Comparison of ENCODE assay signal across 1 cellular context in the genomic region with DNA sequence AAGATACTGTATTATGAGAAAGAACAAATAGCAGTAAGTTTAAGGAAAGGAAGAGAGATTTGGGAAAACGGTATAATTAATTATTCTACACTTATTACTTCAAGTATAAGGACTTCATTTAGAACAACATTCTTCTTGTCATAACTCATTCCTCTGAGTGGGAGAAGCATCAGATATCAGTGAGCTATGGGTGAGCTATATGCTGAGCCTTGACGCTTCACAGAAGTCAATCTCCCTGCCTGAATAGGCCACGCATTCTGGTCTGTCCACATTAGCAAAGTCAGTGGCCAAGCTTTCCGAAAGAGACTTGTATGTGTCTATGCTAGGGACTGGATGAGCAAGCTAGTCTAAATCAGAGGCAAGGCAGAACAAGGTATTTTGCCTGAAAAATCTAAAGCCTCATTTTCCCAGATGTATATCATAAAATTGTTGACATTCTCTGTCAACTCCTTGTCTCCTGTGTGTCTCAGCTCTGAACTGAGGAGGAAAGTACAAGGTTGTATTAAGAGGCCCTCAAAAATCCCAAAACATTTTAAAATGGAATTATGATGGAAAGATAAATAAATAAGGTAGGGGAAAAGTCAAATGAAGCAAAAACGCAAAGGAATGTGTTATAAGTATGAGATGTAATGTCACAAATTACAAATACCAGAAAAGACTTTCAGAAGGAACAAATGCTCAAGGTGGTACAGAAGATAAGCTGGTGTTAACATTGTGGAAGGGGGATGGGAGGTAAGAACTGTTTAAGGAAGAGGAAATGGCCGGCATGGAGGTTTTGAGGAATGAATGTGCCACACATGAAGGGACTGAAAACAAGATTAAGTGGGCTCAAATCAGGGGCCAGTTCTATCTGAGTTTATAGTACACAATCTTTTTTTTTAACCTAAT.
TF ChIP-seq lines count a peak whose summit lies in the region.

No MANE protein-coding gene starts in this region.

TF ChIP-seq in K562, 482 proteins besides CTCF, POLR2A, EP300 and RAD21 (continued from another document and continues in another):
- peak; percentile 83 for TF ChIP-seq MTA2 (IDR thresholded peaks at IDR 0.05; ENCODE audit: low read depth)
- peak; percentile 88 for TF ChIP-seq TAL1 (IDR thresholded peaks at IDR 0.05)
- TF ChIP-seq CBX8 (IDR thresholded peaks at IDR 0.05; ENCODE audit: borderline replicate concordance, extremely low read depth, low read depth, low read length, poor library complexity, severe bottlenecking), result no peak
- TF ChIP-seq ZNF77 (CRISPR knock-in tag; IDR thresholded peaks at IDR 0.05), result no peak
- TF ChIP-seq, protein P1, sequence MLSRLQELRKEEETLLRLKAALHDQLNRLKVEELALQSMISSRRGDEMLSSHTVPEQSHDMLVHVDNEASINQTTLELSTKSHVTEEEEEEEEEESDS (CRISPR knock-in tag; IDR thresholded peaks at IDR 0.05), result no peak
- no peak for TF ChIP-seq CREM (IDR thresholded peaks at IDR 0.05; ENCODE audit: low read depth)
- peak; percentile 45; the same call in 1 of the 2 replicates for TF ChIP-seq KAT8 (IDR thresholded peaks at IDR 0.05; ENCODE audit: low read depth)
- TF ChIP-seq GABPB2 (CRISPR knock-in tag; conservative IDR thresholded peaks at IDR 0.05), result no peak
- TF ChIP-seq RFX1 (IDR thresholded peaks at IDR 0.05), result no peak
- TF ChIP-seq, protein P2, sequence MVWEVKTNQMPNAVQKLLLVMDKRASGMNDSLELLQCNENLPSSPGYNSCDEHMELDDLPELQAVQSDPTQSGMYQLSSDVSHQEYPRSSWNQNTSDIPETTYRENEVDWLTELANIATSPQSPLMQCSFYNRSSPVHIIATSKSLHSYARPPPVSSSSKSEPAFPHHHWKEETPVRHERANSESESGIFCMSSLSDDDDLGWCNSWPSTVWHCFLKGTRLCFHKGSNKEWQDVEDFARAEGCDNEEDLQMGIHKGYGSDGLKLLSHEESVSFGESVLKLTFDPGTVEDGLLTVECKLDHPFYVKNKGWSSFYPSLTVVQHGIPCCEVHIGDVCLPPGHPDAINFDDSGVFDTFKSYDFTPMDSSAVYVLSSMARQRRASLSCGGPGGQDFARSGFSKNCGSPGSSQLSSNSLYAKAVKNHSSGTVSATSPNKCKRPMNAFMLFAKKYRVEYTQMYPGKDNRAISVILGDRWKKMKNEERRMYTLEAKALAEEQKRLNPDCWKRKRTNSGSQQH (CRISPR knock-in tag; IDR thresholded peaks at IDR 0.05), result no peak
- no peak for TF ChIP-seq KAT7 (CRISPR knock-in tag; IDR thresholded peaks at IDR 0.05; ENCODE audit: borderline replicate concordance)
- TF ChIP-seq CBFA2T2 (conservative IDR thresholded peaks at IDR 0.05), result peak; percentile 74
- TF ChIP-seq ZNF134 (CRISPR knock-in tag; conservative IDR thresholded peaks at IDR 0.05), result no peak
- peak; percentile 40 to 45; a peak in 3 of 4 replicates for TF ChIP-seq FOXK2 (conservative IDR thresholded peaks at IDR 0.05 in 1 of 2, IDR thresholded peaks at IDR 0.05 in 1 of 2; ENCODE audit: low read depth in 2 of 2)
- TF ChIP-seq, protein P3, sequence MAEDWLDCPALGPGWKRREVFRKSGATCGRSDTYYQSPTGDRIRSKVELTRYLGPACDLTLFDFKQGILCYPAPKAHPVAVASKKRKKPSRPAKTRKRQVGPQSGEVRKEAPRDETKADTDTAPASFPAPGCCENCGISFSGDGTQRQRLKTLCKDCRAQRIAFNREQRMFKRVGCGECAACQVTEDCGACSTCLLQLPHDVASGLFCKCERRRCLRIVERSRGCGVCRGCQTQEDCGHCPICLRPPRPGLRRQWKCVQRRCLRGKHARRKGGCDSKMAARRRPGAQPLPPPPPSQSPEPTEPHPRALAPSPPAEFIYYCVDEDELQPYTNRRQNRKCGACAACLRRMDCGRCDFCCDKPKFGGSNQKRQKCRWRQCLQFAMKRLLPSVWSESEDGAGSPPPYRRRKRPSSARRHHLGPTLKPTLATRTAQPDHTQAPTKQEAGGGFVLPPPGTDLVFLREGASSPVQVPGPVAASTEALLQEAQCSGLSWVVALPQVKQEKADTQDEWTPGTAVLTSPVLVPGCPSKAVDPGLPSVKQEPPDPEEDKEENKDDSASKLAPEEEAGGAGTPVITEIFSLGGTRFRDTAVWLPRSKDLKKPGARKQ (CRISPR knock-in tag; IDR thresholded peaks at IDR 0.05), result no peak
- no peak for TF ChIP-seq MAFK (IDR thresholded peaks at IDR 0.05; ENCODE audit: low read length)
- TF ChIP-seq, protein P4, sequence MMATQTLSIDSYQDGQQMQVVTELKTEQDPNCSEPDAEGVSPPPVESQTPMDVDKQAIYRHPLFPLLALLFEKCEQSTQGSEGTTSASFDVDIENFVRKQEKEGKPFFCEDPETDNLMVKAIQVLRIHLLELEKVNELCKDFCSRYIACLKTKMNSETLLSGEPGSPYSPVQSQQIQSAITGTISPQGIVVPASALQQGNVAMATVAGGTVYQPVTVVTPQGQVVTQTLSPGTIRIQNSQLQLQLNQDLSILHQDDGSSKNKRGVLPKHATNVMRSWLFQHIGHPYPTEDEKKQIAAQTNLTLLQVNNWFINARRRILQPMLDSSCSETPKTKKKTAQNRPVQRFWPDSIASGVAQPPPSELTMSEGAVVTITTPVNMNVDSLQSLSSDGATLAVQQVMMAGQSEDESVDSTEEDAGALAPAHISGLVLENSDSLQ (IDR thresholded peaks at IDR 0.05), result peak; percentile 64
- no peak for TF ChIP-seq PHF21A (IDR thresholded peaks at IDR 0.05; ENCODE audit: borderline replicate concordance, low read depth)
- no peak for TF ChIP-seq ZNF707 (CRISPR knock-in tag; conservative IDR thresholded peaks at IDR 0.05)
- no peak for TF ChIP-seq PHTF2 (CRISPR knock-in tag; IDR thresholded peaks at IDR 0.05)
- TF ChIP-seq, protein P5, sequence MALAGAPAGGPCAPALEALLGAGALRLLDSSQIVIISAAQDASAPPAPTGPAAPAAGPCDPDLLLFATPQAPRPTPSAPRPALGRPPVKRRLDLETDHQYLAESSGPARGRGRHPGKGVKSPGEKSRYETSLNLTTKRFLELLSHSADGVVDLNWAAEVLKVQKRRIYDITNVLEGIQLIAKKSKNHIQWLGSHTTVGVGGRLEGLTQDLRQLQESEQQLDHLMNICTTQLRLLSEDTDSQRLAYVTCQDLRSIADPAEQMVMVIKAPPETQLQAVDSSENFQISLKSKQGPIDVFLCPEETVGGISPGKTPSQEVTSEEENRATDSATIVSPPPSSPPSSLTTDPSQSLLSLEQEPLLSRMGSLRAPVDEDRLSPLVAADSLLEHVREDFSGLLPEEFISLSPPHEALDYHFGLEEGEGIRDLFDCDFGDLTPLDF (CRISPR knock-in tag; IDR thresholded peaks at IDR 0.05), result no peak
- TF ChIP-seq NR2C1 (IDR thresholded peaks at IDR 0.05), result peak; percentile 15; the same call in 1 of the 2 replicates
- no peak for TF ChIP-seq NR2C1 (tag; IDR thresholded peaks at IDR 0.05)
- no peak for TF ChIP-seq ERF (CRISPR knock-in tag; IDR thresholded peaks at IDR 0.05)
- TF ChIP-seq, protein P6, sequence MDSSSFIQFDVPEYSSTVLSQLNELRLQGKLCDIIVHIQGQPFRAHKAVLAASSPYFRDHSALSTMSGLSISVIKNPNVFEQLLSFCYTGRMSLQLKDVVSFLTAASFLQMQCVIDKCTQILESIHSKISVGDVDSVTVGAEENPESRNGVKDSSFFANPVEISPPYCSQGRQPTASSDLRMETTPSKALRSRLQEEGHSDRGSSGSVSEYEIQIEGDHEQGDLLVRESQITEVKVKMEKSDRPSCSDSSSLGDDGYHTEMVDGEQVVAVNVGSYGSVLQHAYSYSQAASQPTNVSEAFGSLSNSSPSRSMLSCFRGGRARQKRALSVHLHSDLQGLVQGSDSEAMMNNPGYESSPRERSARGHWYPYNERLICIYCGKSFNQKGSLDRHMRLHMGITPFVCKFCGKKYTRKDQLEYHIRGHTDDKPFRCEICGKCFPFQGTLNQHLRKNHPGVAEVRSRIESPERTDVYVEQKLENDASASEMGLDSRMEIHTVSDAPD (CRISPR knock-in tag; IDR thresholded peaks at IDR 0.05), result no peak
- TF ChIP-seq, protein P7, sequence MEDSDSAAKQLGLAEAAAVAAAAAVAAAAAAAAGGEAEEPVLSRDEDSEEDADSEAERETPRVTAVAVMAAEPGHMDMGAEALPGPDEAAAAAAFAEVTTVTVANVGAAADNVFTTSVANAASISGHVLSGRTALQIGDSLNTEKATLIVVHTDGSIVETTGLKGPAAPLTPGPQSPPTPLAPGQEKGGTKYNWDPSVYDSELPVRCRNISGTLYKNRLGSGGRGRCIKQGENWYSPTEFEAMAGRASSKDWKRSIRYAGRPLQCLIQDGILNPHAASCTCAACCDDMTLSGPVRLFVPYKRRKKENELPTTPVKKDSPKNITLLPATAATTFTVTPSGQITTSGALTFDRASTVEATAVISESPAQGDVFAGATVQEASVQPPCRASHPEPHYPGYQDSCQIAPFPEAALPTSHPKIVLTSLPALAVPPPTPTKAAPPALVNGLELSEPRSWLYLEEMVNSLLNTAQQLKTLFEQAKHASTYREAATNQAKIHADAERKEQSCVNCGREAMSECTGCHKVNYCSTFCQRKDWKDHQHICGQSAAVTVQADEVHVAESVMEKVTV (CRISPR knock-in tag; IDR thresholded peaks at IDR 0.05), result no peak
- no peak for TF ChIP-seq ZNF224 (CRISPR knock-in tag; IDR thresholded peaks at IDR 0.05)
- TF ChIP-seq, protein P8, sequence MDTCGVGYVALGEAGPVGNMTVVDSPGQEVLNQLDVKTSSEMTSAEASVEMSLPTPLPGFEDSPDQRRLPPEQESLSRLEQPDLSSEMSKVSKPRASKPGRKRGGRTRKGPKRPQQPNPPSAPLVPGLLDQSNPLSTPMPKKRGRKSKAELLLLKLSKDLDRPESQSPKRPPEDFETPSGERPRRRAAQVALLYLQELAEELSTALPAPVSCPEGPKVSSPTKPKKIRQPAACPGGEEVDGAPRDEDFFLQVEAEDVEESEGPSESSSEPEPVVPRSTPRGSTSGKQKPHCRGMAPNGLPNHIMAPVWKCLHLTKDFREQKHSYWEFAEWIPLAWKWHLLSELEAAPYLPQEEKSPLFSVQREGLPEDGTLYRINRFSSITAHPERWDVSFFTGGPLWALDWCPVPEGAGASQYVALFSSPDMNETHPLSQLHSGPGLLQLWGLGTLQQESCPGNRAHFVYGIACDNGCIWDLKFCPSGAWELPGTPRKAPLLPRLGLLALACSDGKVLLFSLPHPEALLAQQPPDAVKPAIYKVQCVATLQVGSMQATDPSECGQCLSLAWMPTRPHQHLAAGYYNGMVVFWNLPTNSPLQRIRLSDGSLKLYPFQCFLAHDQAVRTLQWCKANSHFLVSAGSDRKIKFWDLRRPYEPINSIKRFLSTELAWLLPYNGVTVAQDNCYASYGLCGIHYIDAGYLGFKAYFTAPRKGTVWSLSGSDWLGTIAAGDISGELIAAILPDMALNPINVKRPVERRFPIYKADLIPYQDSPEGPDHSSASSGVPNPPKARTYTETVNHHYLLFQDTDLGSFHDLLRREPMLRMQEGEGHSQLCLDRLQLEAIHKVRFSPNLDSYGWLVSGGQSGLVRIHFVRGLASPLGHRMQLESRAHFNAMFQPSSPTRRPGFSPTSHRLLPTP (IDR thresholded peaks at IDR 0.05; ENCODE audit: borderline replicate concordance, extremely low read depth, insufficient read length), result no peak
- no peak for TF ChIP-seq MYC (IDR thresholded peaks at IDR 0.05; ENCODE audit: low read depth, low read length)
- no peak for TF ChIP-seq MYC (CRISPR knock-in tag; IDR thresholded peaks at IDR 0.05; ENCODE audit: borderline replicate concordance, low read depth)
- TF ChIP-seq, protein P9, sequence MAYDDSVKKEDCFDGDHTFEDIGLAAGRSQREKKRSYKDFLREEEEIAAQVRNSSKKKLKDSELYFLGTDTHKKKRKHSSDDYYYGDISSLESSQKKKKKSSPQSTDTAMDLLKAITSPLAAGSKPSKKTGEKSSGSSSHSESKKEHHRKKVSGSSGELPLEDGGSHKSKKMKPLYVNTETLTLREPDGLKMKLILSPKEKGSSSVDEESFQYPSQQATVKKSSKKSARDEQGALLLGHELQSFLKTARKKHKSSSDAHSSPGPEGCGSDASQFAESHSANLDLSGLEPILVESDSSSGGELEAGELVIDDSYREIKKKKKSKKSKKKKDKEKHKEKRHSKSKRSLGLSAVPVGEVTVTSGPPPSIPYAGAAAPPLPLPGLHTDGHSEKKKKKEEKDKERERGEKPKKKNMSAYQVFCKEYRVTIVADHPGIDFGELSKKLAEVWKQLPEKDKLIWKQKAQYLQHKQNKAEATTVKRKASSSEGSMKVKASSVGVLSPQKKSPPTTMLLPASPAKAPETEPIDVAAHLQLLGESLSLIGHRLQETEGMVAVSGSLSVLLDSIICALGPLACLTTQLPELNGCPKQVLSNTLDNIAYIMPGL (CRISPR knock-in tag; IDR thresholded peaks at IDR 0.05), result no peak
- TF ChIP-seq ZNF778 (CRISPR knock-in tag; IDR thresholded peaks at IDR 0.05), result no peak
- TF ChIP-seq, protein P10, sequence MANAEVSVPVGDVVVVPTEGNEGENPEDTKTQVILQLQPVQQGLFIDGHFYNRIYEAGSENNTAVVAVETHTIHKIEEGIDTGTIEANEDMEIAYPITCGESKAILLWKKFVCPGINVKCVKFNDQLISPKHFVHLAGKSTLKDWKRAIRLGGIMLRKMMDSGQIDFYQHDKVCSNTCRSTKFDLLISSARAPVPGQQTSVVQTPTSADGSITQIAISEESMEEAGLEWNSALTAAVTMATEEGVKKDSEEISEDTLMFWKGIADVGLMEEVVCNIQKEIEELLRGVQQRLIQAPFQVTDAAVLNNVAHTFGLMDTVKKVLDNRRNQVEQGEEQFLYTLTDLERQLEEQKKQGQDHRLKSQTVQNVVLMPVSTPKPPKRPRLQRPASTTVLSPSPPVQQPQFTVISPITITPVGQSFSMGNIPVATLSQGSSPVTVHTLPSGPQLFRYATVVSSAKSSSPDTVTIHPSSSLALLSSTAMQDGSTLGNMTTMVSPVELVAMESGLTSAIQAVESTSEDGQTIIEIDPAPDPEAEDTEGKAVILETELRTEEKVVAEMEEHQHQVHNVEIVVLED (CRISPR knock-in tag; IDR thresholded peaks at IDR 0.05), result no peak
- TF ChIP-seq SMAD3 (CRISPR knock-in tag; conservative IDR thresholded peaks at IDR 0.05), result no peak
- no peak for TF ChIP-seq POLR2H (tag; IDR thresholded peaks at IDR 0.05; ENCODE audit: low read depth)
- TF ChIP-seq, protein P11, sequence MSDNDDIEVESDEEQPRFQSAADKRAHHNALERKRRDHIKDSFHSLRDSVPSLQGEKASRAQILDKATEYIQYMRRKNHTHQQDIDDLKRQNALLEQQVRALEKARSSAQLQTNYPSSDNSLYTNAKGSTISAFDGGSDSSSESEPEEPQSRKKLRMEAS (CRISPR knock-in tag; IDR thresholded peaks at IDR 0.05), result no peak
- no peak for TF ChIP-seq MCM7 (IDR thresholded peaks at IDR 0.05)
- TF ChIP-seq, protein P12, sequence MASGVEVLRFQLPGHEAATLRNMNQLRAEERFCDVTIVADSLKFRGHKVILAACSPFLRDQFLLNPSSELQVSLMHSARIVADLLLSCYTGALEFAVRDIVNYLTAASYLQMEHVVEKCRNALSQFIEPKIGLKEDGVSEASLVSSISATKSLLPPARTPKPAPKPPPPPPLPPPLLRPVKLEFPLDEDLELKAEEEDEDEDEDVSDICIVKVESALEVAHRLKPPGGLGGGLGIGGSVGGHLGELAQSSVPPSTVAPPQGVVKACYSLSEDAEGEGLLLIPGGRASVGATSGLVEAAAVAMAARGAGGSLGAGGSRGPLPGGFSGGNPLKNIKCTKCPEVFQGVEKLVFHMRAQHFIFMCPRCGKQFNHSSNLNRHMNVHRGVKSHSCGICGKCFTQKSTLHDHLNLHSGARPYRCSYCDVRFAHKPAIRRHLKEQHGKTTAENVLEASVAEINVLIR (CRISPR knock-in tag; IDR thresholded peaks at IDR 0.05), result no peak
- TF ChIP-seq NFATC3 (IDR thresholded peaks at IDR 0.05), result no peak
- no peak for TF ChIP-seq ZKSCAN8 (CRISPR knock-in tag; IDR thresholded peaks at IDR 0.05)
- no peak for TF ChIP-seq SIRT6 (IDR thresholded peaks at IDR 0.05; ENCODE audit: low read depth, low read length)
- no peak for TF ChIP-seq CBX1 (IDR thresholded peaks at IDR 0.05; ENCODE audit: low read depth)
- no peak for TF ChIP-seq ZZZ3 (IDR thresholded peaks at IDR 0.05)
- TF ChIP-seq EGR1 (conservative IDR thresholded peaks at IDR 0.05), result no peak
- no peak for TF ChIP-seq RBBP5 (IDR thresholded peaks at IDR 0.05; ENCODE audit: borderline replicate concordance, insufficient read depth, low read length, poor library complexity, severe bottlenecking)
- no peak for TF ChIP-seq ZFP30 (CRISPR knock-in tag; IDR thresholded peaks at IDR 0.05; ENCODE audit: borderline replicate concordance)
- no peak for TF ChIP-seq TCF7 (IDR thresholded peaks at IDR 0.05; ENCODE audit: borderline replicate concordance)
- TF ChIP-seq GTF2A2 (tag; IDR thresholded peaks at IDR 0.05), result no peak
